ENCODE assay signal across 23 cellular contexts in the genomic region with DNA sequence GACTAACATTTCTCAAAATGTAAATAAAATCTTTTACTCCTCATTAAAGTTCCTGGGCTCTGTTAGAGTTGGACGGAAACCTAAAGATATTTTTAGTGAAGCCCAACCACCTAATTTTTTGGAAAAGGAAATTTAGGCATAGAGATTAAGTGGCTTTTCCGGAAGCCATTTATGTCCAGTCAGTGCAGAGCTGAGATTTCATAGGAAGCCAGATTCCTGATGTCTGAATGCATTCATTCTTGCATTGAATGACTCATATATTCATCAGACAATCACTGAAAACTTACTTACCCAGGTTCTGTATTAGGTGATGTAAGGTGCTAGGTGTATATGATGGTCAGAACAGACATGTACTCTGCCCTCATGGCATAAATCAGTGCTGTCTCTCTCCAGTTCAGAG. TPM values are rescaled to one million over a fixed set of nuclear protein-coding genes. Genes with fewer than 3 reads are reported as not detected.
DNase-seq lines count a peak whose midpoint lies in the region; ATAC-seq and TF ChIP-seq lines count a peak whose summit lies in the region.
"Had no signal": no experiment of that assay in that cellular context is flagged by ENCODE, and none has a peak within 500 bp of the region (broad histone marks: within the 10 kb centered on the region; RNA-seq: fewer than 3 reads in every experiment).

No MANE protein-coding gene starts in this region.

- H3K36me3 ChIP-seq in breast epithelium, result no peaks in the 10 kb centered on the region
- H3K36me3 ChIP-seq in adipocyte (ENCODE audit: control insufficient read depth, insufficient read depth, low read length, severe bottlenecking), result no peaks in the 10 kb centered on the region
- H3K36me3 ChIP-seq in colonic mucosa, result no peaks in the 10 kb centered on the region
- H3K36me3 ChIP-seq: BLaER1 treated with 17β-estradiol and CSF1 and Interleukin-3, amounts not matched to agents 10 nM and 100 nM; HAP-1; uterus had no signal

- TF ChIP-seq CTCF in MCF 10A (IDR thresholded peaks at IDR 0.05; ENCODE audit: unreplicated experiment) (no peak), breast epithelium (IDR thresholded peaks at IDR 0.05) (no peak), fibroblast of the aortic adventitia (IDR thresholded peaks at IDR 0.05; ENCODE audit: insufficient read depth, low read length) (no peak), type B pancreatic cell (conservative IDR thresholded peaks at IDR 0.05) (no peak), colonic mucosa (IDR thresholded peaks at IDR 0.05) (no peak)

- H3K4me3 ChIP-seq in breast epithelium (no peak overlapping the region), adipocyte (ENCODE audit: low read length) (no peak overlapping the region), fibroblast of the aortic adventitia (ENCODE audit: low read depth, low read length) (no peak overlapping the region), colonic mucosa (no peak overlapping the region)
- H3K4me3 ChIP-seq: BLaER1 treated with 17β-estradiol and CSF1 and Interleukin-3, amounts not matched to agents 10 nM and 100 nM; HAP-1; uterus had no signal

- no peak for TF ChIP-seq POLR2A in breast epithelium (IDR thresholded peaks at IDR 0.05)

- H3K4me1 Mint-ChIP-seq in MCF 10A (ENCODE audit: insufficient read depth, unreplicated experiment) (peaks cover 26% of the 10 kb centered on the region), type B pancreatic cell (ENCODE audit: unreplicated experiment) (peaks cover 32% of the 10 kb centered on the region)

- CTCF ChIA-PET in MCF 10A (lab: Yijun Ruan, JAX), result interaction anchor here (0.5 to 1.1 kb wide), 3 partner anchors 37 to 49 kb away, joined by 3 to 4 read pairs (median 3); no protein-coding TSS in a partner anchor

- H3K27ac ChIP-seq in breast epithelium (no peak overlapping the region), colonic mucosa (no peak overlapping the region)
- H3K27ac ChIP-seq: BLaER1 treated with 17β-estradiol and CSF1 and Interleukin-3, amounts not matched to agents 10 nM and 100 nM; uterus had no signal

- H3K4me1 ChIP-seq in breast epithelium (no peaks in the 10 kb centered on the region), adipocyte (ENCODE audit: control insufficient read depth, insufficient read depth, low read length) (peaks cover 6% of the 10 kb centered on the region), colonic mucosa (no peaks in the 10 kb centered on the region)
- H3K4me1 ChIP-seq: uterus had no signal

- H3K9me3 Mint-ChIP-seq in MCF 10A (ENCODE audit: unreplicated experiment), result no peaks in the 10 kb centered on the region
- H3K9me3 Mint-ChIP-seq in type B pancreatic cell, result no peaks in the 10 kb centered on the region
- H3K9me3 Mint-ChIP-seq: mesothelial cell of epicardium, nephron had no signal

- H3K27me3 ChIP-seq in breast epithelium (no peaks in the 10 kb centered on the region), adipocyte (replicated peaks; ENCODE audit: control insufficient read depth, insufficient read depth, low read length) (no peaks in the 10 kb centered on the region), colonic mucosa (no peaks in the 10 kb centered on the region)
- H3K27me3 ChIP-seq: BLaER1 treated with 17β-estradiol and CSF1 and Interleukin-3, amounts not matched to agents 10 nM and 100 nM; uterus had no signal

- H3K4me3 Mint-ChIP-seq in MCF 10A (ENCODE audit: unreplicated experiment), result no peak overlapping the region
- peak overlapping the region; percentile 27 for H3K4me3 Mint-ChIP-seq in type B pancreatic cell
- H3K4me3 Mint-ChIP-seq: mesothelial cell of epicardium had no signal

- POLR2A ChIA-PET in MCF 10A (lab: Yijun Ruan, JAX), result interaction anchor here (0.6 to 0.7 kb wide), 2 partner anchors 12 to 64 kb away, joined by 3 to 4 read pairs; no protein-coding TSS in a partner anchor

- intact Hi-C loops in MCF 10A (cut with micrococcal nuclease) (no loop called here), breast epithelium (cut with DNase I; ENCODE audit: low total_unique reads) (no loop called here), colonic mucosa (cut with DNase I) (no loop called here)

- H3K36me3 Mint-ChIP-seq in MCF 10A (ENCODE audit: insufficient read depth, unreplicated experiment), result no peaks in the 10 kb centered on the region
- H3K36me3 Mint-ChIP-seq in type B pancreatic cell, result peaks cover 13% of the 10 kb centered on the region
- H3K36me3 Mint-ChIP-seq: mesothelial cell of epicardium had no signal

- H3K27me3 Mint-ChIP-seq in MCF 10A (ENCODE audit: insufficient read depth, unreplicated experiment) (no peaks in the 10 kb centered on the region), type B pancreatic cell (no peaks in the 10 kb centered on the region)
- H3K27me3 Mint-ChIP-seq: progenitor cell of endocrine pancreas had no signal

- BruUV-seq in MCF 10A (replicated peaks; lab: Mats Ljungman, UMichigan), result no TSS peak

- H3K9ac ChIP-seq in adipocyte (ENCODE audit: low read length) (no peak overlapping the region), colonic mucosa (ENCODE audit: low read depth in 2 of 2, low read length in 2 of 2) (no peak overlapping the region)
- H3K9ac ChIP-seq: BLaER1 treated with 17β-estradiol and CSF1 and Interleukin-3, amounts not matched to agents 10 nM and 100 nM had no signal

- peak overlapping the region; percentile 92 for H3K27ac Mint-ChIP-seq in MCF 10A (ENCODE audit: low read depth, unreplicated experiment)
- peak overlapping the region; percentile 18 for H3K27ac Mint-ChIP-seq in type B pancreatic cell
- H3K27ac Mint-ChIP-seq: mesothelial cell of epicardium, nephron, progenitor cell of endocrine pancreas had no signal

- no peak for ATAC-seq in HG03378 (IDR thresholded peaks at IDR 0.05; ENCODE audit: unreplicated experiment)
- ATAC-seq in GM18870 (IDR thresholded peaks at IDR 0.05; ENCODE audit: unreplicated experiment), result no peak
- ATAC-seq: left cardiac atrium, Right ventricle myocardium inferior had no signal

- H3K9me3 ChIP-seq in breast epithelium (no peaks in the 10 kb centered on the region), adipocyte (ENCODE audit: control insufficient read depth, low read length) (no peaks in the 10 kb centered on the region), colonic mucosa (no peaks in the 10 kb centered on the region)
- H3K9me3 ChIP-seq: HAP-1, uterus had no signal

- DNase-seq in MCF 10A (ENCODE audit: unreplicated experiment) (peak; percentile 42), breast epithelium (ENCODE audit: low spot score in 2 of 2) (no peak), adipocyte (ENCODE audit: low read depth) (peak; percentile 20), fibroblast of the aortic adventitia (ENCODE audit: low read depth) (peak; percentile 13), type B pancreatic cell (ENCODE audit: extremely low spot score, unreplicated experiment) (no peak), colonic mucosa (no peak)
- DNase-seq: 8988T; activated CD4-positive, alpha-beta T cell treated with anti-CD3 and anti-CD28 coated beads for 4 hours; activated effector memory CD4-positive, alpha-beta T cell treated with Interleukin-2 at 50 U/mL for 16 hours; DMS 273 treated with DMSO at 0.1 percent for 48 hours; KG1; left cardiac atrium; NCI-H1930; stimulated activated CD4-positive, alpha-beta T cell treated with anti-CD3 and anti-CD28 coated beads, Interleukin-4, amount 100 ng/mL, for 24 hours; uterus had no signal

RNA-seq across cellular contexts. Expression of a gene that starts 4.0 kb away (rescaled TPM):
- total RNA-seq in MCF 10A (2022), result 7.1 and 8.8 TPM in 2 replicates
- 10 to 100 TPM; 31.8 to 54.4 (median 50.9) TPM for total RNA-seq in breast epithelium
- 4.1 and 6.6 TPM in 2 replicates for total RNA-seq in fibroblast of the aortic adventitia (ENCODE audit: low replicate concordance)
- total RNA-seq in type B pancreatic cell (ENCODE audit: low replicate concordance), result 40.0 and 75.3 TPM in 2 replicates
- 100 to 1,000 TPM in 1 of 2 donors, 10 to 100 TPM in 1; 95.4 to 145 TPM for total RNA-seq in colonic mucosa

Comparison
In these comparisons a context has a peak if more than half of its experiments do, and no peak if none do; other contexts are left out.
1. DNase-seq: peak in MCF 10A (single experiment), adipocyte (single experiment) and fibroblast of the aortic adventitia (single experiment); none in breast epithelium (0 of 2), type B pancreatic cell (single experiment) and colonic mucosa (single experiment).